8 cellular contexts compared by ENCODE assay signal in the genomic region with DNA sequence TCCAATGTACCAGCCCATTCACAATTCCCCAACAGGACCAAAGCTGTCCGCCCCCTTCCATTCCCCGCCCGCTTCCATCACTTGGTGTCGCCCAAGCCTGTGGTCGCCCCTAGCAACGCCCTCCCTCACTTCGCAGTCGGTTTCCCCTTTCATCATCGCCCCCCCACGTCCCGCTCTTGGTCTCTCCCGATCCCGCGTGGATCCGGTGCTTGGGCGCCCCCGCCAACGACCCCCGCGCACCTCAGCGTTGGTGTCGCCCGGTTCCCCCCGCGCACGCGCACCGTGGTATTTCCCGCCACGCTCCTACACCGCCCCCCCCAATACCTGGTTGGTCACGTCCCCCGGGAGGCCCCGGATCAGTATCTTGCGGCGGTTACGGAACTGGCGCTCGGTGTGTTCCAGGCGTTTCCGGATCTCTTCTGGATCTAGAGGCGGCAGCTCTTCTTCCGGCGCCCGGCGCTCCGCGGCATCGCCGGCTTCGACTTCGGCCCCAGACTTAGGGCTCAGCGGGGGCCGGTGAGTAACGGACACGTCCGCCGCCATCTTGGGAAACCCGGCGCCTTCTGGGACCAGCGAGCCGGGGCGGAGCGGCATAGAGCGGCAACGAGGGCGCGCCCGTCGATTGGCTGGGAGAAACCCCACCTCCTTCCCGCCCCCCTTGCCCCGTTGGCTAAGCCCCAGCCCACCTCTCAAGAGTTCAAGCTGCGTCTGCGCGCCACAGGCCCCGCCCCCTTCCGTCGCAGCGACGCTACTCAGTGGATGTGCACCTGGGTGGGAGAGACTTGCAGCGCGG.
A peak's percentile ranks its signal among the peaks of the same experiment; 100 is the strongest.
DNase-seq lines count a peak whose midpoint lies in the region; ATAC-seq and TF ChIP-seq lines count a peak whose summit lies in the region.

A gene with protein sequence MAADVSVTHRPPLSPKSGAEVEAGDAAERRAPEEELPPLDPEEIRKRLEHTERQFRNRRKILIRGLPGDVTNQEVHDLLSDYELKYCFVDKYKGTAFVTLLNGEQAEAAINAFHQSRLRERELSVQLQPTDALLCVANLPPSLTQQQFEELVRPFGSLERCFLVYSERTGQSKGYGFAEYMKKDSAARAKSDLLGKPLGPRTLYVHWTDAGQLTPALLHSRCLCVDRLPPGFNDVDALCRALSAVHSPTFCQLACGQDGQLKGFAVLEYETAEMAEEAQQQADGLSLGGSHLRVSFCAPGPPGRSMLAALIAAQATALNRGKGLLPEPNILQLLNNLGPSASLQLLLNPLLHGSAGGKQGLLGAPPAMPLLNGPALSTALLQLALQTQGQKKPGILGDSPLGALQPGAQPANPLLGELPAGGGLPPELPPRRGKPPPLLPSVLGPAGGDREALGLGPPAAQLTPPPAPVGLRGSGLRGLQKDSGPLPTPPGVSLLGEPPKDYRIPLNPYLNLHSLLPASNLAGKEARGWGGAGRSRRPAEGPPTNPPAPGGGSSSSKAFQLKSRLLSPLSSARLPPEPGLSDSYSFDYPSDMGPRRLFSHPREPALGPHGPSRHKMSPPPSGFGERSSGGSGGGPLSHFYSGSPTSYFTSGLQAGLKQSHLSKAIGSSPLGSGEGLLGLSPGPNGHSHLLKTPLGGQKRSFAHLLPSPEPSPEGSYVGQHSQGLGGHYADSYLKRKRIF (minus strand): TSS at position 565 of the 793 bp plus-strand sequence. CDS start 22 bp downstream, at position 543.

- no peak for TF ChIP-seq CTCF in choroid plexus epithelial cell (conservative IDR thresholded peaks at IDR 0.05; ENCODE audit: low read depth, low read length)

- peaks cover 26 to 47% (median 35%) of the 10 kb centered on the region in 11 experiments for H3K36me3 ChIP-seq in BLaER1 treated with 17β-estradiol and CSF1 and Interleukin-3, amounts not matched to agents 10 nM and 100 nM

- peak within 1 kb of the TSS; percentile 83 to 99 (median 96) for H3K27ac ChIP-seq in BLaER1 treated with 17β-estradiol and CSF1 and Interleukin-3, amounts not matched to agents 10 nM and 100 nM

- ATAC-seq in GM19328 (IDR thresholded peaks at IDR 0.05; ENCODE audit: unreplicated experiment): peak; percentile 83
- ATAC-seq in HG03469 (IDR thresholded peaks at IDR 0.05; ENCODE audit: unreplicated experiment): peak; percentile 47

- H3K9ac ChIP-seq in BLaER1 treated with 17β-estradiol and CSF1 and Interleukin-3, amounts not matched to agents 10 nM and 100 nM: peak within 1 kb of the TSS; percentile 91 to 99 (median 95)

- DNase-seq in NCI-H526 (lab: John Stamatoyannopoulos, UW): peak; percentile 87 to 97
- DNase-seq in activated CD4-positive, alpha-beta T cell treated with anti-CD3 and anti-CD28 coated beads for 4 hours: peak; percentile 97 to 99
- peak; percentile 99 for DNase-seq in choroid plexus epithelial cell (ENCODE audit: low read depth)
- peak; percentile 96 for DNase-seq in kidney tubule cell (ENCODE audit: low spot score)
- peak; percentile 97 for DNase-seq in stimulated activated CD4-positive, alpha-beta T cell treated with anti-CD3 and anti-CD28 coated beads, Interleukin-1b, Interleukin-23, amount 100 ng/mL, for 1 hour (ENCODE audit: low read depth in 2 of 2)

- peak within 1 kb of the TSS; percentile 92 to 99 (median 96) for H3K4me2 ChIP-seq in BLaER1 treated with 17β-estradiol and CSF1 and Interleukin-3, amounts not matched to agents 10 nM and 100 nM

- H3K9me3 ChIP-seq in BLaER1 treated with 17β-estradiol and CSF1 and Interleukin-3, amounts not matched to agents 10 nM and 100 nM (replicated peaks in 1 of 11): no peaks in the 10 kb centered on the region

- H4K20me1 ChIP-seq in BLaER1 treated with 17β-estradiol and CSF1 and Interleukin-3, amounts not matched to agents 10 nM and 100 nM: peaks cover 18 to 50% (median 47%) of the 10 kb centered on the region in 11 experiments

- H3K4me3 ChIP-seq in BLaER1 treated with 17β-estradiol and CSF1 and Interleukin-3, amounts not matched to agents 10 nM and 100 nM: peak within 1 kb of the TSS; percentile 81 to 94 (median 88)
- H3K4me3 ChIP-seq in choroid plexus epithelial cell (ENCODE audit: low read depth, low read length): peak within 1 kb of the TSS; percentile 72

- no peaks in the 10 kb centered on the region for H3K27me3 ChIP-seq in BLaER1 treated with 17β-estradiol and CSF1 and Interleukin-3, amounts not matched to agents 10 nM and 100 nM

- H3K4me1 ChIP-seq in BLaER1 treated with 17β-estradiol and CSF1 and Interleukin-3, amounts not matched to agents 10 nM and 100 nM: peaks cover 27 to 70% (median 44%) of the 10 kb centered on the region in 10 experiments

Comparison
In these comparisons a context has a peak if more than half of its experiments do, and no peak if none do; other contexts are left out.
1. Peak in every context shown above with its lines: DNase-seq, ATAC-seq, H3K4me3 ChIP-seq and H3K27ac ChIP-seq.